Comparison of ENCODE assay signal across 1 cellular context in the genomic region with DNA sequence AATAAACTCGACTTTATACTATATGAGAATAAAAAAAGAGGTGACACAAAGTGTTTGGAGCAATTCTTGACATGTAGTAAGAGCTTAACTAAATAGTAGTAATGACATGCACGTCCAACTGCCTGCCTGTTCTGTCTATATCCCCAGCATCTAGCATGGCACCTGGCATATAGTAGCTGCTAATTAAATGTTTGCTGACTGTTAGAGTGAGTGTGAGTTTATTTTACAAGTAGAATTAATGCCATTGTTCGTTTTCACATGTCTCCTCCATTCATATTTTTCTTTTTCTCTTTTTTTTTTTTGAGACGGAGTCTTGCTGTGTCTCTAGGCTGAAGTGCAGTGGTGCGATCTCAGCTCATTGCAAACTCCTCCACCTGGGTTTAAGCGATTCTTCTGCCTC.
TF ChIP-seq lines count a peak whose summit lies in the region.

No MANE protein-coding gene starts in this region.

TF ChIP-seq in HCT116, 20 proteins besides CTCF, POLR2A, EP300 and RAD21:
- no peak for TF ChIP-seq ELF1 (IDR thresholded peaks at IDR 0.05; ENCODE audit: borderline replicate concordance, low read depth)
- TF ChIP-seq, protein P1, sequence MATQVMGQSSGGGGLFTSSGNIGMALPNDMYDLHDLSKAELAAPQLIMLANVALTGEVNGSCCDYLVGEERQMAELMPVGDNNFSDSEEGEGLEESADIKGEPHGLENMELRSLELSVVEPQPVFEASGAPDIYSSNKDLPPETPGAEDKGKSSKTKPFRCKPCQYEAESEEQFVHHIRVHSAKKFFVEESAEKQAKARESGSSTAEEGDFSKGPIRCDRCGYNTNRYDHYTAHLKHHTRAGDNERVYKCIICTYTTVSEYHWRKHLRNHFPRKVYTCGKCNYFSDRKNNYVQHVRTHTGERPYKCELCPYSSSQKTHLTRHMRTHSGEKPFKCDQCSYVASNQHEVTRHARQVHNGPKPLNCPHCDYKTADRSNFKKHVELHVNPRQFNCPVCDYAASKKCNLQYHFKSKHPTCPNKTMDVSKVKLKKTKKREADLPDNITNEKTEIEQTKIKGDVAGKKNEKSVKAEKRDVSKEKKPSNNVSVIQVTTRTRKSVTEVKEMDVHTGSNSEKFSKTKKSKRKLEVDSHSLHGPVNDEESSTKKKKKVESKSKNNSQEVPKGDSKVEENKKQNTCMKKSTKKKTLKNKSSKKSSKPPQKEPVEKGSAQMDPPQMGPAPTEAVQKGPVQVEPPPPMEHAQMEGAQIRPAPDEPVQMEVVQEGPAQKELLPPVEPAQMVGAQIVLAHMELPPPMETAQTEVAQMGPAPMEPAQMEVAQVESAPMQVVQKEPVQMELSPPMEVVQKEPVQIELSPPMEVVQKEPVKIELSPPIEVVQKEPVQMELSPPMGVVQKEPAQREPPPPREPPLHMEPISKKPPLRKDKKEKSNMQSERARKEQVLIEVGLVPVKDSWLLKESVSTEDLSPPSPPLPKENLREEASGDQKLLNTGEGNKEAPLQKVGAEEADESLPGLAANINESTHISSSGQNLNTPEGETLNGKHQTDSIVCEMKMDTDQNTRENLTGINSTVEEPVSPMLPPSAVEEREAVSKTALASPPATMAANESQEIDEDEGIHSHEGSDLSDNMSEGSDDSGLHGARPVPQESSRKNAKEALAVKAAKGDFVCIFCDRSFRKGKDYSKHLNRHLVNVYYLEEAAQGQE (IDR thresholded peaks at IDR 0.05; ENCODE audit: low read depth), result no peak
- TF ChIP-seq YY1 (IDR thresholded peaks at IDR 0.05; ENCODE audit: extremely low read depth, insufficient replicate concordance, low read depth, low read length), result no peak
- TF ChIP-seq FOSL1 (IDR thresholded peaks at IDR 0.05; ENCODE audit: low read depth), result no peak
- no peak for TF ChIP-seq ZNF274 (IDR thresholded peaks at IDR 0.05; ENCODE audit: low read depth, low read length)
- no peak for TF ChIP-seq ZBTB33 (IDR thresholded peaks at IDR 0.05; ENCODE audit: extremely low read depth, insufficient replicate concordance, low read length)
- no peak for TF ChIP-seq POLR2AphosphoS5 (IDR thresholded peaks at IDR 0.05; ENCODE audit: low read depth, low read length)
- TF ChIP-seq JUND (IDR thresholded peaks at IDR 0.05), result no peak
- TF ChIP-seq ZFX (IDR thresholded peaks at IDR 0.05), result no peak
- TF ChIP-seq, protein P2, sequence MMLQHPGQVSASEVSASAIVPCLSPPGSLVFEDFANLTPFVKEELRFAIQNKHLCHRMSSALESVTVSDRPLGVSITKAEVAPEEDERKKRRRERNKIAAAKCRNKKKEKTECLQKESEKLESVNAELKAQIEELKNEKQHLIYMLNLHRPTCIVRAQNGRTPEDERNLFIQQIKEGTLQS (IDR thresholded peaks at IDR 0.05), result no peak
- no peak for TF ChIP-seq TCF7L2 (IDR thresholded peaks at IDR 0.05; ENCODE audit: borderline replicate concordance, extremely low read depth, insufficient read depth, insufficient read length)
- TF ChIP-seq EZH2 (IDR thresholded peaks at IDR 0.05), result no peak
- TF ChIP-seq CBX3 (IDR thresholded peaks at IDR 0.05; ENCODE audit: low read depth), result no peak
TF ChIP-seq in HCT116: peak in this region for 0.
